ENCODE assay signal across 1 cellular context in the genomic region with DNA sequence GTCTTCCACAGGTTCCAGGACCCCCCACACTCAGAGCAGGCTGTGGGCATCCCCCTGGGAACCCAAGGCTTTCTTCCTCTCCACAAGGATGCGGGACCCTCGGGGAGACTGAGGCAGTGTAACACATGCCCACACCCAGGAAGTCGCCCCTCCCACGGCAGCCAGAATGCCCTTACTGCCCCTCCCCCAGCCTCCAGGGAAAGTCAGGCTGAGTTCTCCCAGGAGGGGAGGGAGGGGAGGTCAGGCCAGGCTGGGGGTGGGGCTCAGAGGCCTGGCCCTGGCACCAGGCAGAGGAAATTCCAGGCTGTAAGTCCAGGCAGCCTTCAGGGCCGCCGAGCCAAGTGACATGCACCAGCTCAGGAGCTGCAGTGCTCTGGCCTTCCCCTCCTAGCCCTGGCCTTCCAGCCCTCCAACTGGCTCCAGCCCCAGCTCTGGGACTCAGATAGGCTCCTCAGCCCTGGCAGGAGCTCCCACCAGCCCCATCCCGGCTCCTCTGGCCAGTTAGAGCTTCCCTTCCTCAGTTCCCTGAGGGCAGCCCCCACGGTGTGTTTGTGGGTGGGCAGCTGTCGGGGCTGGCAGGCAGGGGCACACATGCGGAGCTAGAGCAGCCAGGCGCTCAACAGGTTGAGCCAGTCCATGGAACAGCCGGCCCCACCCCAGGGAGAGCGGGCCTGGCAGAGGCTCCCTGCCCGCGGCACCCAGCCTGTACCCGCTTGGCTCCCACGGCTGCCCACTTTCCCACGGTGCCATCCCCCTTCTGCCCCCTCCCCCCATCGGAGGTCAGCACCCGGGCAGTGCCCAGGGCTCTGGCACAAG.
A peak's percentile ranks its signal among the peaks of the same experiment; 100 is the strongest.
TF ChIP-seq lines count a peak whose summit lies in the region.

No MANE protein-coding gene starts in this region.

TF ChIP-seq in HepG2, 621 proteins besides CTCF, POLR2A, EP300 and RAD21 (continued from another document and continues in another):
- TF ChIP-seq, protein P1, sequence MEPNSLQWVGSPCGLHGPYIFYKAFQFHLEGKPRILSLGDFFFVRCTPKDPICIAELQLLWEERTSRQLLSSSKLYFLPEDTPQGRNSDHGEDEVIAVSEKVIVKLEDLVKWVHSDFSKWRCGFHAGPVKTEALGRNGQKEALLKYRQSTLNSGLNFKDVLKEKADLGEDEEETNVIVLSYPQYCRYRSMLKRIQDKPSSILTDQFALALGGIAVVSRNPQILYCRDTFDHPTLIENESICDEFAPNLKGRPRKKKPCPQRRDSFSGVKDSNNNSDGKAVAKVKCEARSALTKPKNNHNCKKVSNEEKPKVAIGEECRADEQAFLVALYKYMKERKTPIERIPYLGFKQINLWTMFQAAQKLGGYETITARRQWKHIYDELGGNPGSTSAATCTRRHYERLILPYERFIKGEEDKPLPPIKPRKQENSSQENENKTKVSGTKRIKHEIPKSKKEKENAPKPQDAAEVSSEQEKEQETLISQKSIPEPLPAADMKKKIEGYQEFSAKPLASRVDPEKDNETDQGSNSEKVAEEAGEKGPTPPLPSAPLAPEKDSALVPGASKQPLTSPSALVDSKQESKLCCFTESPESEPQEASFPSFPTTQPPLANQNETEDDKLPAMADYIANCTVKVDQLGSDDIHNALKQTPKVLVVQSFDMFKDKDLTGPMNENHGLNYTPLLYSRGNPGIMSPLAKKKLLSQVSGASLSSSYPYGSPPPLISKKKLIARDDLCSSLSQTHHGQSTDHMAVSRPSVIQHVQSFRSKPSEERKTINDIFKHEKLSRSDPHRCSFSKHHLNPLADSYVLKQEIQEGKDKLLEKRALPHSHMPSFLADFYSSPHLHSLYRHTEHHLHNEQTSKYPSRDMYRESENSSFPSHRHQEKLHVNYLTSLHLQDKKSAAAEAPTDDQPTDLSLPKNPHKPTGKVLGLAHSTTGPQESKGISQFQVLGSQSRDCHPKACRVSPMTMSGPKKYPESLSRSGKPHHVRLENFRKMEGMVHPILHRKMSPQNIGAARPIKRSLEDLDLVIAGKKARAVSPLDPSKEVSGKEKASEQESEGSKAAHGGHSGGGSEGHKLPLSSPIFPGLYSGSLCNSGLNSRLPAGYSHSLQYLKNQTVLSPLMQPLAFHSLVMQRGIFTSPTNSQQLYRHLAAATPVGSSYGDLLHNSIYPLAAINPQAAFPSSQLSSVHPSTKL (CRISPR knock-in tag; IDR thresholded peaks at IDR 0.05): peak; percentile 46; the same call in 1 of the 2 replicates
- TF ChIP-seq CSRNP1 (CRISPR knock-in tag; IDR thresholded peaks at IDR 0.05): no peak
- no peak for TF ChIP-seq ZNF788 (CRISPR knock-in tag; IDR thresholded peaks at IDR 0.05; ENCODE audit: borderline replicate concordance)
- TF ChIP-seq ZEB1 (IDR thresholded peaks at IDR 0.05; ENCODE audit: insufficient replicate concordance, low read depth): no peak
- TF ChIP-seq ZBTB43 (CRISPR knock-in tag; conservative IDR thresholded peaks at IDR 0.05): no peak
- TF ChIP-seq, protein P2, sequence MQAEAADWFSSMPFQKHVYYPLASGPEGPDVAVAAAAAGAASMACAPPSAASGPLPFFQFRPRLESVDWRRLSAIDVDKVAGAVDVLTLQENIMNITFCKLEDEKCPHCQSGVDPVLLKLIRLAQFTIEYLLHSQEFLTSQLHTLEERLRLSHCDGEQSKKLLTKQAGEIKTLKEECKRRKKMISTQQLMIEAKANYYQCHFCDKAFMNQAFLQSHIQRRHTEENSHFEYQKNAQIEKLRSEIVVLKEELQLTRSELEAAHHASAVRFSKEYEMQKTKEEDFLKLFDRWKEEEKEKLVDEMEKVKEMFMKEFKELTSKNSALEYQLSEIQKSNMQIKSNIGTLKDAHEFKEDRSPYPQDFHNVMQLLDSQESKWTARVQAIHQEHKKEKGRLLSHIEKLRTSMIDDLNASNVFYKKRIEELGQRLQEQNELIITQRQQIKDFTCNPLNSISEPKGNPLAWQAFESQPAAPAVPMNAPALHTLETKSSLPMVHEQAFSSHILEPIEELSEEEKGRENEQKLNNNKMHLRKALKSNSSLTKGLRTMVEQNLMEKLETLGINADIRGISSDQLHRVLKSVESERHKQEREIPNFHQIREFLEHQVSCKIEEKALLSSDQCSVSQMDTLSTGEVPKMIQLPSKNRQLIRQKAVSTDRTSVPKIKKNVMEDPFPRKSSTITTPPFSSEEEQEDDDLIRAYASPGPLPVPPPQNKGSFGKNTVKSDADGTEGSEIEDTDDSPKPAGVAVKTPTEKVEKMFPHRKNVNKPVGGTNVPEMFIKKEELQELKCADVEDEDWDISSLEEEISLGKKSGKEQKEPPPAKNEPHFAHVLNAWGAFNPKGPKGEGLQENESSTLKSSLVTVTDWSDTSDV (CRISPR knock-in tag; IDR thresholded peaks at IDR 0.05): no peak
- TF ChIP-seq, protein P3, sequence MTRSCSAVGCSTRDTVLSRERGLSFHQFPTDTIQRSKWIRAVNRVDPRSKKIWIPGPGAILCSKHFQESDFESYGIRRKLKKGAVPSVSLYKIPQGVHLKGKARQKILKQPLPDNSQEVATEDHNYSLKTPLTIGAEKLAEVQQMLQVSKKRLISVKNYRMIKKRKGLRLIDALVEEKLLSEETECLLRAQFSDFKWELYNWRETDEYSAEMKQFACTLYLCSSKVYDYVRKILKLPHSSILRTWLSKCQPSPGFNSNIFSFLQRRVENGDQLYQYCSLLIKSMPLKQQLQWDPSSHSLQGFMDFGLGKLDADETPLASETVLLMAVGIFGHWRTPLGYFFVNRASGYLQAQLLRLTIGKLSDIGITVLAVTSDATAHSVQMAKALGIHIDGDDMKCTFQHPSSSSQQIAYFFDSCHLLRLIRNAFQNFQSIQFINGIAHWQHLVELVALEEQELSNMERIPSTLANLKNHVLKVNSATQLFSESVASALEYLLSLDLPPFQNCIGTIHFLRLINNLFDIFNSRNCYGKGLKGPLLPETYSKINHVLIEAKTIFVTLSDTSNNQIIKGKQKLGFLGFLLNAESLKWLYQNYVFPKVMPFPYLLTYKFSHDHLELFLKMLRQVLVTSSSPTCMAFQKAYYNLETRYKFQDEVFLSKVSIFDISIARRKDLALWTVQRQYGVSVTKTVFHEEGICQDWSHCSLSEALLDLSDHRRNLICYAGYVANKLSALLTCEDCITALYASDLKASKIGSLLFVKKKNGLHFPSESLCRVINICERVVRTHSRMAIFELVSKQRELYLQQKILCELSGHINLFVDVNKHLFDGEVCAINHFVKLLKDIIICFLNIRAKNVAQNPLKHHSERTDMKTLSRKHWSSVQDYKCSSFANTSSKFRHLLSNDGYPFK (CRISPR knock-in tag; IDR thresholded peaks at IDR 0.05; ENCODE audit: borderline replicate concordance): no peak; the same call in 1 of the 2 replicates
- TF ChIP-seq AFF4 (CRISPR knock-in tag; IDR thresholded peaks at IDR 0.05): no peak
- TF ChIP-seq RFXAP (CRISPR knock-in tag; IDR thresholded peaks at IDR 0.05; ENCODE audit: borderline replicate concordance): 0 out of 2 replicates have a peak, but pooled peaks have one; percentile 21
- TF ChIP-seq HIC2 (CRISPR knock-in tag; IDR thresholded peaks at IDR 0.05; ENCODE audit: low read depth): peak; percentile 85
- peak; percentile 55 for TF ChIP-seq FOSL2 (CRISPR knock-in tag; IDR thresholded peaks at IDR 0.05)
- TF ChIP-seq KLF15 (CRISPR knock-in tag; IDR thresholded peaks at IDR 0.05; ENCODE audit: borderline replicate concordance): no peak
- TF ChIP-seq MTF2 (CRISPR knock-in tag; IDR thresholded peaks at IDR 0.05; ENCODE audit: borderline replicate concordance): no peak
- TF ChIP-seq MTA1 (CRISPR knock-in tag; IDR thresholded peaks at IDR 0.05; ENCODE audit: borderline replicate concordance): 0 out of 2 replicates have a peak, but pooled peaks have one; percentile 66
- no peak for TF ChIP-seq NPAS2 (CRISPR knock-in tag; IDR thresholded peaks at IDR 0.05; ENCODE audit: borderline replicate concordance)
- TF ChIP-seq ZBTB42 (CRISPR knock-in tag; IDR thresholded peaks at IDR 0.05): no peak
- no peak for TF ChIP-seq NFYC (CRISPR knock-in tag; IDR thresholded peaks at IDR 0.05)
- TF ChIP-seq ZNF7 (CRISPR knock-in tag; IDR thresholded peaks at IDR 0.05): no peak
- no peak; the same call in 1 of the 2 replicates for TF ChIP-seq ZNF331 (CRISPR knock-in tag; IDR thresholded peaks at IDR 0.05)
- TF ChIP-seq NFIB (CRISPR knock-in tag; IDR thresholded peaks at IDR 0.05; ENCODE audit: borderline replicate concordance): no peak
- TF ChIP-seq ZBTB7B (CRISPR knock-in tag; IDR thresholded peaks at IDR 0.05): peak; percentile 69; the same call in 1 of the 2 replicates
- TF ChIP-seq CHD4 (IDR thresholded peaks at IDR 0.05; ENCODE audit: borderline replicate concordance, low read length): no peak
- no peak for TF ChIP-seq ZNF850 (CRISPR knock-in tag; conservative IDR thresholded peaks at IDR 0.05)
- TF ChIP-seq ZBED4 (CRISPR knock-in tag; IDR thresholded peaks at IDR 0.05; ENCODE audit: borderline replicate concordance): no peak
- TF ChIP-seq, protein P4, sequence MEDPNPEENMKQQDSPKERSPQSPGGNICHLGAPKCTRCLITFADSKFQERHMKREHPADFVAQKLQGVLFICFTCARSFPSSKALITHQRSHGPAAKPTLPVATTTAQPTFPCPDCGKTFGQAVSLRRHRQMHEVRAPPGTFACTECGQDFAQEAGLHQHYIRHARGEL (CRISPR knock-in tag; IDR thresholded peaks at IDR 0.05): no peak
